Comparison of ENCODE assay signal across 18 cellular contexts in the genomic region with DNA sequence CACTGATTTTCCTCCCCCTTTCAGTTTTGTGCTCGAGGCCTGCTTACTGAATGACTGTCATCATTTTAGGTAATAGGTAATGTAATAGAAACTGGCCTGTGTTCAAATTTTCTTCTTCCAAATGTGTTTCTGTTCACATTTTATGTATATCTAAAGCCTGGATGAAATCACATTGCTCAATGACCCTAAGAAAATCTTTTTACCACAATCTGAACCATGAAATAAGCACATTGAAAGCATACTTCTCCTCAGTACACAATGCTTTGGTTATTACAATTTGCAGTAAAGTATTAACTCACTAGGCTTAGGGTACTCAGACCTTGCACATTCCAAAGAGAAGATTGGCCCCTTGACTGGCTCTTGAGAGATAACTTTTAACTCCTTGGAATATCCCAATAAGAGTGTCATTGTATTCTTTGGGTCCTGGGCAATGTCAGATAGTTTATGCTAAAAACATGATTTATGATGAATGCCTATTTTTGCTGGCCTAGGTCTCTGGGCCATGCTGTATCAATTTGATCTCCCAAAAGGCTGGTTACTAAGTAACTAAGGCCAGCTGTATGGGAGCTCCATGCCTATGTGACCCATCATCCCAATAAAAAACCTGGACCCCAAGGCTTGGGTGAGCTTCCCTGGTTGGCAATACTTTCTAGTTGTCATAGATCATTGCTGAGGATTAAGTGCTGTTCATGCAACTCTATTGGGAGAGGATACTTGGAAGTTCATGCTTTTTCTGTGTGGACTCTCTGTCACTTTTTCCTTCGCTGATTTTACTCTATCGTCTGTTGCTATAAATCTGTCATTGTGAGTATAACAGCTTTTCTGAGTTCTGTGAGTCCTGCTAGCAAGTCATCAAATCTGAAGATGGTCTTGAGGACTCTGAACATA.
A peak's percentile ranks its signal among the peaks of the same experiment; 100 is the strongest.
DNase-seq lines count a peak whose midpoint lies in the region; ATAC-seq and TF ChIP-seq lines count a peak whose summit lies in the region.
"Had no signal": no experiment of that assay in that cellular context is flagged by ENCODE, and none has a peak within 500 bp of the region (broad histone marks: within the 10 kb centered on the region; RNA-seq: fewer than 3 reads in every experiment).

No MANE protein-coding gene starts in this region.

- H3K4me3 Mint-ChIP-seq in nephron (no peak overlapping the region), GM23338 (no peak overlapping the region)
- H3K4me3 Mint-ChIP-seq: HFFc6 had no signal

- H3K79me1 ChIP-seq in IMR-90 (ENCODE audit: low read depth in 1 of 2, low read length in 2 of 2) = no peaks in the 10 kb centered on the region

- H3K36me3 ChIP-seq in IMR-90 (ENCODE audit: control insufficient read depth, insufficient read depth, low read length) (no peaks in the 10 kb centered on the region), GM23338 (ENCODE audit: insufficient read depth) (no peaks in the 10 kb centered on the region)
- H3K36me3 ChIP-seq: SJCRH30 had no signal

- H3F3A ChIP-seq in GM23338 (replicated peaks; ENCODE audit: low read depth) = no peaks in the 10 kb centered on the region

- POLR2A ChIA-PET in IMR-90 (lab: Charles Lee; ENCODE audit: unreplicated experiment) = no interaction called here

- H3K27me3 ChIP-seq in IMR-90 (ENCODE audit: control insufficient read depth, insufficient read depth, low read length) = no peaks in the 10 kb centered on the region
- H3K27me3 ChIP-seq in GM23338 (ENCODE audit: insufficient read depth) = no peaks in the 10 kb centered on the region
- H3K27me3 ChIP-seq: SJCRH30 had no signal

- no peaks in the 10 kb centered on the region for H3K36me3 Mint-ChIP-seq in nephron (ENCODE audit: low read depth)
- H3K36me3 Mint-ChIP-seq in GM23338 (ENCODE audit: low read depth) = no peaks in the 10 kb centered on the region

- H4K20me1 ChIP-seq in IMR-90 (ENCODE audit: insufficient read depth, low read length) = no peaks in the 10 kb centered on the region
- no peaks in the 10 kb centered on the region for H4K20me1 ChIP-seq in GM23338 (replicated peaks; ENCODE audit: insufficient read depth)

- H2BK120ac ChIP-seq in IMR-90 (ENCODE audit: low read depth, low read length) = no peak overlapping the region

- DNase-seq in IMR-90 (no peak), astrocyte of the spinal cord (ENCODE audit: low read depth, low spot score) (peak; percentile 9), glomerular visceral epithelial cell (ENCODE audit: extremely low spot score) (peak; percentile 79), GM23338 (ENCODE audit: low spot score) (no peak), NCI-H2171 (lab: John Stamatoyannopoulos, UW) (no peak), NCI-H146 treated with DMSO at 0.1 percent for 48 hours (lab: John Stamatoyannopoulos, UW; ENCODE audit: unreplicated experiment) (no peak), NCI-H748 treated with DMSO at 0.1 percent for 48 hours (lab: John Stamatoyannopoulos, UW) (no peak)
- DNase-seq: AML-193, GDM1, H7, HFFc6, NCI-H1417 treated with DMSO at 0.1 percent for 48 hours, NCI-H1930, NCI-H345, NCI-H524 treated with DMSO at 0.1 percent for 48 hours, SJCRH30 had no signal

- no peak overlapping the region for H3K23ac ChIP-seq in IMR-90 (ENCODE audit: low read depth, low read length)

- H3K27ac ChIP-seq in IMR-90 (ENCODE audit: insufficient read depth, low read length) = no peak overlapping the region
- H3K27ac ChIP-seq in GM23338 (ENCODE audit: low read depth) = no peak overlapping the region
- H3K27ac ChIP-seq: C4-2B, SJCRH30 had no signal

- no peak for ATAC-seq in IMR-90 (ENCODE audit: low read depth)
- ATAC-seq in GM23338 = no peak

- TF ChIP-seq RAD21 in IMR-90 (IDR thresholded peaks at IDR 0.05; ENCODE audit: low read length) = no peak

- no peak overlapping the region for H3K4ac ChIP-seq in IMR-90 (ENCODE audit: low read depth, low read length)

- peak overlapping the region; percentile 47 to 76 (median 54) for H3K27ac Mint-ChIP-seq in nephron
- H3K27ac Mint-ChIP-seq in GM23338 = no peak overlapping the region
- H3K27ac Mint-ChIP-seq: HFFc6 had no signal

- intact Hi-C loops in IMR-90 (cut with micrococcal nuclease) = no loop called here

- H3K9ac ChIP-seq in IMR-90 (ENCODE audit: low read depth, low read length) = no peak overlapping the region

- no peak overlapping the region for H2BK5ac ChIP-seq in IMR-90 (ENCODE audit: low read depth, low read length, poor library complexity, severe bottlenecking)

- no peak overlapping the region for H2AFZ ChIP-seq in IMR-90 (replicated peaks; ENCODE audit: low read length, poor library complexity)
- H2AFZ ChIP-seq in GM23338 = no peak overlapping the region

- H3K14ac ChIP-seq in IMR-90 (replicated peaks; ENCODE audit: low read depth, low read length) = no peak overlapping the region

- dilution Hi-C loops in IMR-90 (cut with HindIII; ENCODE audit: low sequenced_read_pairs, unreplicated experiment) = no loop called here

- H3K4me1 Mint-ChIP-seq in nephron = no peaks in the 10 kb centered on the region
- H3K4me1 Mint-ChIP-seq in GM23338 = no peaks in the 10 kb centered on the region

- H4K8ac ChIP-seq in IMR-90 (ENCODE audit: low read depth in 2 of 2, low read length in 2 of 2) = peak overlapping the region in 1 of 2 experiments; percentile 31; a peak in 1 of 4 replicates

- no peaks in the 10 kb centered on the region for H3K79me2 ChIP-seq in GM23338 (replicated peaks; ENCODE audit: insufficient read depth)

- no peaks in the 10 kb centered on the region for H3K27me3 Mint-ChIP-seq in nephron (ENCODE audit: low read depth)
- H3K27me3 Mint-ChIP-seq in GM23338 (ENCODE audit: insufficient read depth, low read depth, poor library complexity) = no peaks in the 10 kb centered on the region

- no peak for TF ChIP-seq POLR2A in IMR-90 (IDR thresholded peaks at IDR 0.05; ENCODE audit: low read depth, low read length)

- H2AK5ac ChIP-seq in IMR-90 (ENCODE audit: low read depth, low read length) = no peak overlapping the region

- no peaks in the 10 kb centered on the region for H3K9me3 Mint-ChIP-seq in nephron
- H3K9me3 Mint-ChIP-seq in GM23338 = no peaks in the 10 kb centered on the region
- H3K9me3 Mint-ChIP-seq: HFFc6 had no signal

- H3K4me3 ChIP-seq in IMR-90 (ENCODE audit: insufficient read depth, low read depth, low read length) (no peak overlapping the region), astrocyte of the spinal cord (ENCODE audit: low read depth, low read length) (no peak overlapping the region), GM23338 (no peak overlapping the region)
- H3K4me3 ChIP-seq: SJCRH30 had no signal

- no CpG with 5 or more reads among the region's 3 CpGs for WGBS in IMR-90 (ENCODE audit: extremely low coverage in 2 of 2, insufficient read length in 1 of 2), 2 experiments

- H4K5ac ChIP-seq in IMR-90 (ENCODE audit: low read depth, low read length) = no peak overlapping the region

- CTCF ChIA-PET in IMR-90 (lab: Yijun Ruan, JAX) = no interaction called here

- no peak overlapping the region for H3K4me2 ChIP-seq in IMR-90 (ENCODE audit: low read depth, low read length)
- no peak overlapping the region for H3K4me2 ChIP-seq in GM23338

- in situ Hi-C loops in IMR-90 (cut with MboI; ENCODE audit: low sequenced_read_pairs) = no loop called here
- in situ Hi-C loops in astrocyte of the spinal cord (cut with HindIII; ENCODE audit: low sequenced_read_pairs) = no loop called here

- H3K9me1 ChIP-seq in IMR-90 (ENCODE audit: insufficient read depth, low read length) = no peaks in the 10 kb centered on the region

- TF ChIP-seq CTCF in IMR-90 (conservative IDR thresholded peaks at IDR 0.05; ENCODE audit: low read depth, low read length) (no peak), astrocyte of the spinal cord (IDR thresholded peaks at IDR 0.05; ENCODE audit: low read depth, low read length) (no peak), nephron (IDR thresholded peaks at IDR 0.05; ENCODE audit: unreplicated experiment in 3 of 3) (no peak), GM23338 (conservative IDR thresholded peaks at IDR 0.05; ENCODE audit: low read depth in 2 of 2) (no peak)

- no peak overlapping the region for H2BK20ac ChIP-seq in IMR-90 (ENCODE audit: low read depth, low read length)

- peaks cover 5% of the 10 kb centered on the region; the same call in 1 of the 2 replicates for H3K9me2 ChIP-seq in GM23338 (ENCODE audit: insufficient read depth)

- H3K56ac ChIP-seq in IMR-90 (ENCODE audit: extremely low read depth, insufficient read depth, low read length) = no peak overlapping the region

- H2AK9ac ChIP-seq in IMR-90 (replicated peaks; ENCODE audit: low read depth, low read length, poor library complexity) = no peak overlapping the region

- H2BK15ac ChIP-seq in IMR-90 (ENCODE audit: low read depth, low read length) = no peak overlapping the region

- H3K4me1 ChIP-seq in IMR-90 (ENCODE audit: control insufficient read depth, insufficient read depth, low read length) (peaks cover 4% of the 10 kb centered on the region; the same call in 1 of the 2 replicates), GM23338 (ENCODE audit: insufficient read depth) (no peaks in the 10 kb centered on the region)
- H3K4me1 ChIP-seq: SJCRH30 had no signal

- no peaks in the 10 kb centered on the region for H3K9me3 ChIP-seq in IMR-90 (ENCODE audit: control insufficient read depth, insufficient read depth, low read length)
- H3K9me3 ChIP-seq: SJCRH30 had no signal

- no TSS peak for BruUV-seq in IMR-90 (replicated peaks; lab: Mats Ljungman, UMichigan)

- peak overlapping the region; percentile 69; the same call in 1 of the 2 replicates for H3K18ac ChIP-seq in IMR-90 (ENCODE audit: low read depth, low read length)

- no peak overlapping the region for H4K91ac ChIP-seq in IMR-90 (ENCODE audit: insufficient read depth, low read depth, low read length)

TF ChIP-seq in IMR-90, 13 proteins besides CTCF, POLR2A, EP300 and RAD21 (continues in another document):
- TF ChIP-seq, protein P1, sequence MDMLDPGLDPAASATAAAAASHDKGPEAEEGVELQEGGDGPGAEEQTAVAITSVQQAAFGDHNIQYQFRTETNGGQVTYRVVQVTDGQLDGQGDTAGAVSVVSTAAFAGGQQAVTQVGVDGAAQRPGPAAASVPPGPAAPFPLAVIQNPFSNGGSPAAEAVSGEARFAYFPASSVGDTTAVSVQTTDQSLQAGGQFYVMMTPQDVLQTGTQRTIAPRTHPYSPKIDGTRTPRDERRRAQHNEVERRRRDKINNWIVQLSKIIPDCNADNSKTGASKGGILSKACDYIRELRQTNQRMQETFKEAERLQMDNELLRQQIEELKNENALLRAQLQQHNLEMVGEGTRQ (IDR thresholded peaks at IDR 0.05; ENCODE audit: low read depth, low read length) = no peak

Comparison
In these comparisons a context has a peak if more than half of its experiments do, and no peak if none do; other contexts are left out.
1. DNase-seq: peak in astrocyte of the spinal cord (single experiment) and glomerular visceral epithelial cell (single experiment); none in IMR-90 (single experiment), GM23338 (single experiment), NCI-H2171 (single experiment), NCI-H146 treated with DMSO at 0.1 percent for 48 hours (single experiment) and NCI-H748 treated with DMSO at 0.1 percent for 48 hours (single experiment).